ENCODE assay signal across 8 cellular contexts in the genomic region with DNA sequence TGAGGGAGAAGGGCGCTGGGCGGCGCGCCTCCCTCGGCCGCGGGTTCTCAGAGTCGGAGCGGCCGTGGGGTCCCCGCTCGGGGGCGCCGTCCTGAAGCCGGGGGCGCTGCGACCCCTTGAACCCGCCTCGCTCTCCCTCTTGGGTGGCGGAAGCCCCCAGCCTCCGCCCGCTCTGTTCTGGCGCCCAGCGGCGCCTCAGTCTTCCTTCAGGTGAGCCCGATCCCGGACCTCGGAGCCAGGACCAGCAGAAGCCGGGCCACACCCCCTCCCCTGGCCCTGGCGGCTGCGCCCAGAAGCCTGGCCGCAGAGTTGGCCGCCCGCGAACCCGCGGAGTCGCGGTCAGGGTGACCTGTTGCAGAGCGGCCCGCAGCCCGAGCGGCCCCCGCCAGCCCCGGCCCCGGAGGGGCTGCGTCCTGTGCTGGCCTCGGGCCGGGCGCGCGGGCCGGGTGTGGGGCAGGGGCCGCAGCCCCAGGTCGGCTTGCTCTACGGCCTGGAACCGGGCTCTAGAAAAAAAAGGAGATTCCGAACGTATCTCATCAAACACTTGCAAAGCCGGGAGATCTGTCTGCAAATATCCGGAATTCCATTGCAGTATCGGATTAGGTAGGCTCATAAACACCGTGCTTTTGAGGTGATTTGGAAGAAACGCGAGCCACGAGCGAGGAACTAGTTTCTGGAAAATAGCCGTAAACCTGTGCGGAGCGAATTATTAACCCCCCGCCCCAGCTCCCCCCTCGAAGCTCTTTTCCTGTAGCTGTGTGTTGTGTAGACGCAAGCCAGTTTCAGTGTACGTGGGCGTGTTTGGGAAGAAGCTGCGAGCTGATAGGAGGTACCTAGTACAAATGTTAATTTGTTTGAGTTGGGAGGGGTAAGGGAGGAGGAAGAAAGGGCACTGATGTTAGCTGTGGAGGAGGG. TPM values are rescaled to one million over a fixed set of nuclear protein-coding genes. Genes with fewer than 3 reads are reported as not detected.
DNase-seq lines count a peak whose midpoint lies in the region; ATAC-seq and TF ChIP-seq lines count a peak whose summit lies in the region.

No MANE protein-coding gene starts in this region.

- peak overlapping the region; percentile 65 for H3K9ac ChIP-seq in HUES6 (ENCODE audit: low read length)

- WGBS in suprapubic skin, result under 1% methylated on average over 23 of the region's 76 CpGs

- peaks cover 32% of the 10 kb centered on the region for H3K4me1 Mint-ChIP-seq in nephron

- H3K36me3 Mint-ChIP-seq in nephron (ENCODE audit: low read depth), result peaks cover 16% of the 10 kb centered on the region

- H3K36me3 ChIP-seq in HUES6 (ENCODE audit: control insufficient read depth, insufficient read depth, low read length) (no peaks in the 10 kb centered on the region), Peyer's patch (no peaks in the 10 kb centered on the region), suprapubic skin (no peaks in the 10 kb centered on the region)

- TF ChIP-seq POLR2A in Peyer's patch (IDR thresholded peaks at IDR 0.05), result peak; percentile 45 to 57
- no peak for TF ChIP-seq POLR2A in suprapubic skin (IDR thresholded peaks at IDR 0.05)

- peak overlapping the region; percentile 83 to 93 (median 90) for H3K4me3 Mint-ChIP-seq in nephron

- H3K9me3 ChIP-seq in HUES6 (ENCODE audit: control insufficient read depth, insufficient read depth, low read depth, low read length) (peaks cover 2% of the 10 kb centered on the region; the same call in 1 of the 2 replicates), Peyer's patch (no peaks in the 10 kb centered on the region), suprapubic skin (no peaks in the 10 kb centered on the region)

- no peak for TF ChIP-seq EP300 in suprapubic skin (IDR thresholded peaks at IDR 0.05)

- H3K9me3 Mint-ChIP-seq in nephron, result no peaks in the 10 kb centered on the region

- H3K27me3 ChIP-seq in HUES6 (ENCODE audit: control insufficient read depth, insufficient read depth, low read length) (no peaks in the 10 kb centered on the region), Peyer's patch (no peaks in the 10 kb centered on the region), suprapubic skin (no peaks in the 10 kb centered on the region)

- peak overlapping the region; percentile 76; the same call in 1 of the 2 replicates for H3K27ac ChIP-seq in HUES6 (ENCODE audit: low read depth, low read length)
- peak overlapping the region; percentile 92 to 99 (median 94) for H3K27ac ChIP-seq in Peyer's patch
- H3K27ac ChIP-seq in suprapubic skin, result peak overlapping the region; percentile 81

- TF ChIP-seq CTCF in Peyer's patch (IDR thresholded peaks at IDR 0.05), result peak in 2 of 6 experiments; percentile 3 to 26
- peak in 1 of 3 experiments; percentile 33 for TF ChIP-seq CTCF in nephron (IDR thresholded peaks at IDR 0.05; ENCODE audit: unreplicated experiment in 3 of 3)
- peak in 1 of 2 donors; percentile 4 for TF ChIP-seq CTCF in suprapubic skin (IDR thresholded peaks at IDR 0.05)

- DNase-seq in DMS 273 treated with DMSO at 0.1 percent for 48 hours (lab: John Stamatoyannopoulos, UW), result peak; percentile 85
- peak; percentile 79 to 94 (median 89) for DNase-seq in Peyer's patch
- DNase-seq in activated gamma-delta T cell (lab: John Stamatoyannopoulos, UW), result peak; percentile 17
- peak; percentile 74 for DNase-seq in fibroblast of the conjunctiva (ENCODE audit: low read depth)
- DNase-seq in suprapubic skin (ENCODE audit: low spot score in 2 of 2), result peak in 1 of 2 donors; percentile 68

- H3K27ac Mint-ChIP-seq in nephron, result peak overlapping the region; percentile 84 to 94 (median 90)

- H3K4me1 ChIP-seq in HUES6 (ENCODE audit: control insufficient read depth, insufficient read depth, low read length), result peaks cover 16% of the 10 kb centered on the region
- H3K4me1 ChIP-seq in Peyer's patch, result peaks cover 0 to 5% (median 0%) of the 10 kb centered on the region in 4 donors
- peaks cover 18% of the 10 kb centered on the region for H3K4me1 ChIP-seq in suprapubic skin

- H3K4me3 ChIP-seq in HUES6 (ENCODE audit: low read depth, low read length) (peak overlapping the region; percentile 97), Peyer's patch (peak overlapping the region; percentile 85 to 97 (median 90)), suprapubic skin (peak overlapping the region; percentile 78)

- no peaks in the 10 kb centered on the region for H3K27me3 Mint-ChIP-seq in nephron (ENCODE audit: low read depth)

- ATAC-seq in GM21515 (IDR thresholded peaks at IDR 0.05; ENCODE audit: unreplicated experiment), result peak; percentile 72

RNA-seq across cellular contexts. Expression of gene RALGPS2, which starts 0.8 kb away (rescaled TPM):
- total RNA-seq in Peyer's patch (100 to 1,000 TPM in 1 of 4 donors, 10 to 100 TPM in 3; 25.8 to 102 (median 40.6) TPM), suprapubic skin (10 to 100 TPM; 16.3 to 47.4 (median 27.8) TPM)

Comparison
In these comparisons a context has a peak if more than half of its experiments do, and no peak if none do; other contexts are left out.
1. POLR2A ChIP-seq: peak in Peyer's patch (2 of 2); none in suprapubic skin (0 of 2).
2. Peak in every context shown above with its lines, with median percentiles within 50 percentile points of each other: H3K27ac ChIP-seq and H3K4me3 ChIP-seq.